Comparison of ENCODE assay signal across 19 cellular contexts in genomic region chr12:96104566-96104965, GRCh38.
"Had no signal": no experiment of that assay in that cellular context is flagged by ENCODE, and none has a peak within 500 bp of the region (broad histone marks: within the 10 kb centered on the region; RNA-seq: fewer than 3 reads in every experiment).

No MANE protein-coding gene starts in this region.

- H3K9me3 Mint-ChIP-seq: activated naive CD4-positive, alpha-beta T cell treated with anti-CD3 and anti-CD28 coated beads, Interleukin-2, amount 50 U/mL, for 24 hours; dendritic cell treated with granulocyte-macrophage colony-stimulating factor and Interleukin-4, amounts not matched to agents 40 ng/mL and 50 ng/mL, for 4 days had no signal

- H3K36me3 Mint-ChIP-seq: activated naive CD4-positive, alpha-beta T cell treated with anti-CD3 and anti-CD28 coated beads, Interleukin-2, amount 50 U/mL, for 24 hours had no signal

- H3K27me3 ChIP-seq: adrenal gland, esophagus squamous epithelium, heart right ventricle, left lung, thyroid gland had no signal

- DNase-seq: activated CD4-positive, alpha-beta T cell treated with anti-CD3 and anti-CD28 coated beads for 1 hour; activated CD8-positive, alpha-beta memory T cell treated with anti-CD3 and anti-CD28 coated beads for 24 hours; activated CD8-positive, alpha-beta memory T cell treated with anti-CD3 and anti-CD28 coated beads, Interleukin-2, amount 50 U/mL, for 48 hours; activated effector memory CD4-positive, alpha-beta T cell treated with anti-CD3 and anti-CD28 coated beads, Interleukin-2, amount 50 U/mL, for 16 hours; activated T-cell treated with anti-CD3 and anti-CD28 coated beads, Interleukin-2, amount 50 U/mL, for 48 hours; adrenal gland; effector CD8-positive, alpha-beta T cell; esophagus squamous epithelium; heart right ventricle; left lung; mammary epithelial cell; midbrain; stimulated activated CD4-positive, alpha-beta T cell treated with anti-CD3 and anti-CD28 coated beads, Interleukin-12 subunit alpha, Interleukin-12 subunit beta, amount 100 ng/mL, for 4 hours; stimulated activated CD4-positive, alpha-beta T cell treated with anti-CD3 and anti-CD28 coated beads, Interleukin-1b, Interleukin-23, amount 100 ng/mL, for 48 hours; stimulated activated naive CD4-positive, alpha-beta T cell treated with Interleukin-2 at 50 U/mL for 16 hours; thyroid gland had no signal

- H3K27ac ChIP-seq: adrenal gland, esophagus squamous epithelium, left lung, thyroid gland had no signal

- H3K9me3 ChIP-seq: adrenal gland, esophagus squamous epithelium, heart right ventricle, left lung, thyroid gland had no signal

- H3K4me3 ChIP-seq: adrenal gland, esophagus squamous epithelium, heart right ventricle, left lung, thyroid gland had no signal

- ATAC-seq: heart right ventricle, left lung had no signal

- H3K36me3 ChIP-seq: adrenal gland, esophagus squamous epithelium, heart right ventricle, left lung, thyroid gland had no signal

- H3K27me3 Mint-ChIP-seq: activated naive CD4-positive, alpha-beta T cell treated with anti-CD3 and anti-CD28 coated beads, Interleukin-2, amount 50 U/mL, for 24 hours; dendritic cell treated with granulocyte-macrophage colony-stimulating factor and Interleukin-4, amounts not matched to agents 40 ng/mL and 50 ng/mL, for 4 days; progenitor cell of endocrine pancreas had no signal

- H3K27ac Mint-ChIP-seq: activated naive CD4-positive, alpha-beta T cell treated with anti-CD3 and anti-CD28 coated beads, Interleukin-2, amount 50 U/mL, for 24 hours; dendritic cell treated with granulocyte-macrophage colony-stimulating factor and Interleukin-4, amounts not matched to agents 40 ng/mL and 50 ng/mL, for 4 days; progenitor cell of endocrine pancreas had no signal

- H3K4me3 Mint-ChIP-seq: activated naive CD4-positive, alpha-beta T cell treated with anti-CD3 and anti-CD28 coated beads, Interleukin-2, amount 50 U/mL, for 24 hours; dendritic cell treated with granulocyte-macrophage colony-stimulating factor and Interleukin-4, amounts not matched to agents 40 ng/mL and 50 ng/mL, for 4 days had no signal

- H3K4me1 ChIP-seq: thyroid gland had no signal
